Comparison of ENCODE assay signal across 1 cellular context in genomic region chr16:81784042-81784785, GRCh38.
TF ChIP-seq lines count a peak whose summit lies in the region.

No MANE protein-coding gene starts in this region.

TF ChIP-seq in HepG2, 621 proteins besides CTCF, POLR2A, EP300 and RAD21:
- no peak for TF ChIP-seq BRCA1 (CRISPR knock-in tag; IDR thresholded peaks at IDR 0.05)
- no peak for TF ChIP-seq ZNF143 (CRISPR knock-in tag; IDR thresholded peaks at IDR 0.05)
- TF ChIP-seq GRHL1 (CRISPR knock-in tag; conservative IDR thresholded peaks at IDR 0.05), result no peak
- TF ChIP-seq PRDM4 (CRISPR knock-in tag; IDR thresholded peaks at IDR 0.05; ENCODE audit: borderline replicate concordance), result no peak
- no peak for TF ChIP-seq HIVEP1 (CRISPR knock-in tag; IDR thresholded peaks at IDR 0.05)
- TF ChIP-seq JUNB (CRISPR knock-in tag; IDR thresholded peaks at IDR 0.05; ENCODE audit: borderline replicate concordance), result no peak
- TF ChIP-seq SETDB1 (CRISPR knock-in tag; IDR thresholded peaks at IDR 0.05; ENCODE audit: borderline replicate concordance), result no peak
